17 cellular contexts compared by ENCODE assay signal in genomic region chr16:68247932-68248331, GRCh38. TPM values are rescaled to one million over a fixed set of nuclear protein-coding genes. Genes with fewer than 3 reads are reported as not detected.
DNase-seq lines count a peak whose midpoint lies in the region; ATAC-seq and TF ChIP-seq lines count a peak whose summit lies in the region.
"Had no signal": no experiment of that assay in that cellular context is flagged by ENCODE, and none has a peak within 500 bp of the region (broad histone marks: within the 10 kb centered on the region; RNA-seq: fewer than 3 reads in every experiment).

No MANE protein-coding gene starts in this region.

- ATAC-seq in heart right ventricle (peak in 2 of 8 donors; percentile 0 to 10), lung (ENCODE audit: insufficient read depth, low FRiP score) (no peak), GM21526 (IDR thresholded peaks at IDR 0.05; ENCODE audit: low FRiP score, unreplicated experiment) (no peak)
- no peak for ATAC-seq in activated CD4-positive, CD25-positive, alpha-beta regulatory T cell treated with anti-CD3 and anti-CD28 coated beads, Interleukin-2, amount 50 U/mL, for 24 hours
- ATAC-seq: A549; activated naive CD8-positive, alpha-beta T cell treated with anti-CD3 and anti-CD28 coated beads, Interleukin-2, amount 50 U/mL, for 24 hours had no signal

- DNase-seq in heart right ventricle (no peak), cardiac septum (ENCODE audit: low spot score) (no peak), lung (ENCODE audit: low spot score) (no peak), tibial artery (no peak), glutamatergic neuron (no peak)
- DNase-seq: activated naive CD8-positive, alpha-beta T cell treated with anti-CD3 and anti-CD28 coated beads, Interleukin-2, amount 50 U/mL, for 24 hours; NCI-H1417; NCI-H2107; NCI-H524; stimulated activated CD4-positive, alpha-beta T cell treated with anti-CD3 and anti-CD28 coated beads, Interleukin-4, amount 100 ng/mL, for 4 hours; stomach; SW 1271; uterus had no signal

- H3K9me3 ChIP-seq in heart right ventricle (no peaks in the 10 kb centered on the region), lung (ENCODE audit: control insufficient read depth in 2 of 2, insufficient read depth in 1 of 2, low read length in 1 of 2) (peaks cover 0 to 2% of the 10 kb centered on the region in 2 donors), tibial artery (no peaks in the 10 kb centered on the region)
- H3K9me3 ChIP-seq: A549, stomach, uterus had no signal

- H3K27me3 ChIP-seq in heart right ventricle = no peaks in the 10 kb centered on the region
- H3K27me3 ChIP-seq in lung (ENCODE audit: control insufficient read depth, insufficient read depth) = no peaks in the 10 kb centered on the region
- H3K27me3 ChIP-seq in tibial artery = no peaks in the 10 kb centered on the region
- H3K27me3 ChIP-seq: stomach, uterus had no signal

- H3K36me3 Mint-ChIP-seq in glutamatergic neuron (ENCODE audit: unreplicated experiment) = no peaks in the 10 kb centered on the region

- H3K9me3 Mint-ChIP-seq in glutamatergic neuron (ENCODE audit: unreplicated experiment) = peaks cover 6% of the 10 kb centered on the region
- H3K9me3 Mint-ChIP-seq: activated naive CD8-positive, alpha-beta T cell treated with anti-CD3 and anti-CD28 coated beads, Interleukin-2, amount 50 U/mL, for 24 hours had no signal

- peaks cover 17 to 82% (median 67%) of the 10 kb centered on the region in 9 donors for H3K4me1 ChIP-seq in heart right ventricle
- H3K4me1 ChIP-seq in lung (ENCODE audit: control insufficient read depth in 2 of 2, insufficient read depth in 2 of 2, low read length in 2 of 2) = peaks cover 3 to 17% of the 10 kb centered on the region in 2 donors
- H3K4me1 ChIP-seq in tibial artery = peaks cover 0 to 39% (median 32%) of the 10 kb centered on the region in 4 donors

- no peak overlapping the region for H3K27ac Mint-ChIP-seq in glutamatergic neuron (ENCODE audit: unreplicated experiment)
- H3K27ac Mint-ChIP-seq: activated naive CD8-positive, alpha-beta T cell treated with anti-CD3 and anti-CD28 coated beads, Interleukin-2, amount 50 U/mL, for 24 hours had no signal

- TF ChIP-seq CTCF in heart right ventricle (IDR thresholded peaks at IDR 0.05) = no peak
- TF ChIP-seq CTCF in lung (IDR thresholded peaks at IDR 0.05; ENCODE audit: control extremely low read depth, extremely low read depth) = no peak
- TF ChIP-seq CTCF in tibial artery (IDR thresholded peaks at IDR 0.05) = no peak
- TF ChIP-seq CTCF in glutamatergic neuron (IDR thresholded peaks at IDR 0.05; ENCODE audit: partially characterized antibody, unreplicated experiment) = no peak

- H3K4me1 Mint-ChIP-seq in glutamatergic neuron (ENCODE audit: low read depth, unreplicated experiment) = peaks cover 2% of the 10 kb centered on the region

- H3K27me3 Mint-ChIP-seq in glutamatergic neuron (ENCODE audit: unreplicated experiment) = peaks cover 7% of the 10 kb centered on the region
- H3K27me3 Mint-ChIP-seq: activated naive CD8-positive, alpha-beta T cell treated with anti-CD3 and anti-CD28 coated beads, Interleukin-2, amount 50 U/mL, for 24 hours had no signal

- H3K4me3 ChIP-seq in heart right ventricle (peak overlapping the region in 5 of 10 donors; percentile 5 to 95 (median 19)), lung (no peak overlapping the region), tibial artery (no peak overlapping the region)
- H3K4me3 ChIP-seq: A549, stomach, uterus had no signal

- no peak overlapping the region for H3K4me3 Mint-ChIP-seq in glutamatergic neuron (ENCODE audit: unreplicated experiment)
- H3K4me3 Mint-ChIP-seq: activated naive CD8-positive, alpha-beta T cell treated with anti-CD3 and anti-CD28 coated beads, Interleukin-2, amount 50 U/mL, for 24 hours had no signal

- 74 to 88% methylated on average over 4 of the region's 4 CpGs for WGBS in heart right ventricle, 2 donors
- 75 to 98% methylated on average over 4 of the region's 4 CpGs for WGBS in lung, 2 donors

- peak overlapping the region; percentile 45 to 95 (median 86) for H3K27ac ChIP-seq in heart right ventricle
- H3K27ac ChIP-seq in angular gyrus (ENCODE audit: low read depth, low read length) = peak overlapping the region; percentile 7
- peak overlapping the region; percentile 37 to 87 for H3K27ac ChIP-seq in lung (ENCODE audit: low read depth in 1 of 2, low read length in 1 of 2)
- H3K27ac ChIP-seq in tibial artery = peak overlapping the region; percentile 21 to 22
- H3K27ac ChIP-seq: A549, uterus had no signal

- H3K36me3 ChIP-seq in heart right ventricle (peaks cover 0 to 49% (median 11%) of the 10 kb centered on the region in 9 donors), lung (ENCODE audit: control insufficient read depth in 2 of 2, insufficient read depth in 2 of 2, low read length in 2 of 2) (peaks cover 0 to 21% of the 10 kb centered on the region in 2 donors), tibial artery (peaks cover 9 to 45% (median 26%) of the 10 kb centered on the region in 3 donors)
- H3K36me3 ChIP-seq: uterus had no signal

- intact Hi-C loops in heart right ventricle (cut with DNase I) (loop anchor here in 1 of 10 donors (10.0 kb wide), 1 partner anchor 267 kb away; no protein-coding TSS in a partner anchor), cardiac septum (cut with DNase I) (loop anchor here (2.0 to 5.0 kb wide), 2 partner anchors 17 to 64 kb away; partner anchors contain the start of genes PRMT7, SLC7A6 and SLC7A6OS), tibial artery (cut with DNase I; ENCODE audit: low total_unique reads) (no loop called here)

RNA-seq across cellular contexts. Expression of gene PLA2G15, which starts 2.8 kb away (rescaled TPM):
- 10 to 100 TPM; 31.0 to 62.1 (median 44.0) TPM for total RNA-seq in heart right ventricle
- polyA plus RNA-seq in heart right ventricle = 10 to 100 TPM; 33.1 to 33.7 TPM
- 46.7 TPM for total RNA-seq in cardiac septum
- total RNA-seq in lung = 10 to 100 TPM; 15.6 to 42.4 TPM
- 10 to 100 TPM; 11.0 to 23.7 TPM for polyA plus RNA-seq in lung
- 11.9 TPM for total RNA-seq in glutamatergic neuron (ENCODE audit: unreplicated experiment)

RNA-seq across cellular contexts. Expression of gene ESRP2, which starts 12.0 kb away (rescaled TPM):
- total RNA-seq in heart right ventricle = 1 to 10 TPM in 1 of 10 donors, under 1 TPM in 9; 0.07 to 1.0 (median 0.44) TPM
- under 1 TPM; 0.25 to 0.66 TPM for polyA plus RNA-seq in heart right ventricle
- not detected for total RNA-seq in cardiac septum
- total RNA-seq in lung = 10 to 100 TPM; 43.8 to 65.5 TPM
- 10 to 100 TPM; 22.5 to 34.8 TPM for polyA plus RNA-seq in lung
- not detected for total RNA-seq in glutamatergic neuron (ENCODE audit: unreplicated experiment)

RNA-seq across cellular contexts. Expression of gene SLC7A6, which starts 16.4 kb away (rescaled TPM):
- total RNA-seq in heart right ventricle = 10 to 100 TPM; 28.4 to 59.2 (median 42.4) TPM
- 10 to 100 TPM; 22.6 to 85.6 TPM for polyA plus RNA-seq in heart right ventricle
- total RNA-seq in cardiac septum = 42.4 TPM
- 10 to 100 TPM; 25.8 to 36.2 TPM for total RNA-seq in lung
- polyA plus RNA-seq in lung = 10 to 100 TPM in 1 of 2 donors, 1 to 10 TPM in 1; 8.9 to 14.2 TPM
- total RNA-seq in glutamatergic neuron (ENCODE audit: unreplicated experiment) = 78.1 TPM

Comparison
In these comparisons a context has a peak if more than half of its experiments do, and no peak if none do; other contexts are left out.
1. H3K27ac ChIP-seq: peak in every context shown above with its lines; median percentile 86 in heart right ventricle; 62 in lung; 22 in tibial artery; 7 in angular gyrus.
2. RNA of gene ESRP2, which starts 12.0 kb away (total RNA-seq): 43.8 to 65.5 TPM in lung; 0.07 to 1.0 TPM in heart right ventricle, not detected in cardiac septum (single experiment) and not detected in glutamatergic neuron (single experiment); every median in the first group is over 10 times any median in the second.